8 cellular contexts compared by ENCODE assay signal in genomic region chr17:62965149-62965648, GRCh38. TPM values are rescaled to one million over a fixed set of nuclear protein-coding genes. Genes with fewer than 3 reads are reported as not detected.
DNase-seq lines count a peak whose midpoint lies in the region; ATAC-seq lines count a peak whose summit lies in the region.

No MANE protein-coding gene starts in this region.

- H3K14ac ChIP-seq in trophoblast cell (ENCODE audit: low read length): peak overlapping the region; percentile 93

- ATAC-seq in GM21381 (IDR thresholded peaks at IDR 0.05; ENCODE audit: unreplicated experiment) (peak; percentile 4), HG03097 (IDR thresholded peaks at IDR 0.05; ENCODE audit: low FRiP score, unreplicated experiment) (no peak), GM21786 (IDR thresholded peaks at IDR 0.05; ENCODE audit: unreplicated experiment) (no peak)

- peak overlapping the region; percentile 99 for H4K91ac ChIP-seq in trophoblast cell (ENCODE audit: low read depth, low read length)

- peak overlapping the region; percentile 85 for H3K4me2 ChIP-seq in trophoblast cell (ENCODE audit: low read length)

- H2BK120ac ChIP-seq in trophoblast cell (ENCODE audit: insufficient read depth, low read length, poor library complexity): peak overlapping the region; percentile 97

- H2AK5ac ChIP-seq in trophoblast cell (ENCODE audit: low read length): no peak overlapping the region

- peaks cover 16% of the 10 kb centered on the region for H3K79me1 ChIP-seq in trophoblast cell (ENCODE audit: low read length)

- H3K4me1 ChIP-seq in trophoblast cell (ENCODE audit: control insufficient read depth in 1 of 2, insufficient read depth in 2 of 2, low read length in 2 of 2): peaks cover 0 to 6% of the 10 kb centered on the region in 2 experiments

- WGBS in trophoblast cell (ENCODE audit: extremely low coverage, insufficient coverage, insufficient read length): no CpG with 5 or more reads among the region's 19 CpGs

- H4K12ac ChIP-seq in trophoblast cell (ENCODE audit: low read depth, low read length): no peak overlapping the region

- peaks cover 13% of the 10 kb centered on the region for H3K79me2 ChIP-seq in trophoblast cell (ENCODE audit: control insufficient read depth, insufficient read depth, low read length, poor library complexity)

- no peak overlapping the region for H3K9ac ChIP-seq in trophoblast cell (ENCODE audit: low read length)

- H3K27ac ChIP-seq in trophoblast cell (ENCODE audit: low read depth, low read length): peak overlapping the region; percentile 98

- H3K27me3 ChIP-seq in trophoblast cell (ENCODE audit: insufficient read depth, low read length): no peaks in the 10 kb centered on the region

- H2BK5ac ChIP-seq in trophoblast cell (ENCODE audit: low read depth, low read length, poor library complexity): no peak overlapping the region

- no peaks in the 10 kb centered on the region for H3K9me3 ChIP-seq in trophoblast cell (ENCODE audit: insufficient read depth, low read depth, low read length)

- peak overlapping the region; percentile 4 for H2BK12ac ChIP-seq in trophoblast cell (ENCODE audit: low read length)

- no peak overlapping the region for H3K23ac ChIP-seq in trophoblast cell (ENCODE audit: low read length)

- no peak overlapping the region for H2AFZ ChIP-seq in trophoblast cell (ENCODE audit: insufficient read depth, low read length, poor library complexity)

- H3K4me3 ChIP-seq in trophoblast cell (ENCODE audit: low read depth, low read length): no peak overlapping the region

- H3K36me3 ChIP-seq in trophoblast cell (ENCODE audit: control insufficient read depth in 1 of 2, insufficient read depth in 2 of 2, low read length in 2 of 2): no peaks in the 10 kb centered on the region

- peak overlapping the region; percentile 15 for H4K8ac ChIP-seq in trophoblast cell (ENCODE audit: low read depth, low read length)

- peak overlapping the region; percentile 7 for H3K4ac ChIP-seq in trophoblast cell (ENCODE audit: low read depth, low read length)

- DNase-seq in T follicular helper cell (ENCODE audit: low read depth) (peak; percentile 3), trophoblast cell (peak; percentile 38 to 66), DMS53 treated with DMSO at 0.1 percent for 48 hours (lab: John Stamatoyannopoulos, UW; ENCODE audit: unreplicated experiment) (no peak), NCI-H526 treated with DMSO at 0.1 percent for 48 hours (lab: John Stamatoyannopoulos, UW) (no peak)
- DNase-seq in effector CD4-positive, alpha-beta T cell: peak; percentile 20

- H3K18ac ChIP-seq in trophoblast cell (ENCODE audit: low read length): peak overlapping the region; percentile 26

RNA-seq across cellular contexts. Expression of gene TANC2, which starts 0.8 kb away (rescaled TPM):
- polyA plus RNA-seq in trophoblast cell (2013): 81.0 and 87.7 TPM in 2 replicates

Comparison
In these comparisons a context has a peak if more than half of its experiments do, and no peak if none do; other contexts are left out.
1. DNase-seq: peak in T follicular helper cell (single experiment), effector CD4-positive, alpha-beta T cell (single experiment) and trophoblast cell (2 of 2); none in DMS53 treated with DMSO at 0.1 percent for 48 hours (single experiment) and NCI-H526 treated with DMSO at 0.1 percent for 48 hours (single experiment).